ENCODE assay signal across 28 cellular contexts in the genomic region with DNA sequence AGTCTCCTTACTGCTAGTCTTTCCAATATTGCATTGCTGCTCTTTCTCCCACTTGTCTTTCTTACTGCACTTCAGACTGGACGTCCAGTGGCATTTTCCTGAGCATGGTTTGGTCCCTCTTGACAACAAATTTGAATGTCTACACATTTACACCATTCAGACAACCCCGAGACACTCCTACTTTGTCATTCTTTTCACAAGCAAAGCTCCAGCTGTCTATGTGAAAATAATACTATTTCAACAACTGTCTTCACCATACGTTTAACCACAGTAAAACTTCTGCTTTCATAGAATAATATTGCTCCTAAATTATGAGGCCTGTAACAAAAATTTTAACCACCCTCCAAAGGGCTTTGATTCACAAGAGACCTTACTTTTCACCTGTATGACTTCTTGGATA.
"Had no signal": no experiment of that assay in that cellular context is flagged by ENCODE, and none has a peak within 500 bp of the region (broad histone marks: within the 10 kb centered on the region; RNA-seq: fewer than 3 reads in every experiment).

No MANE protein-coding gene starts in this region.

- H3K4me1 ChIP-seq: esophagus squamous epithelium, right atrium auricular region, thyroid gland, upper lobe of left lung had no signal

- H3K27ac Mint-ChIP-seq: activated CD4-positive, alpha-beta memory T cell treated with anti-CD3 and anti-CD28 coated beads for 36 hours; activated CD4-positive, alpha-beta T cell treated with anti-CD3 and anti-CD28 coated beads, Interleukin-2, amount 10 ng/mL, durations not matched to agents 24 days and 14 days; activated naive CD4-positive, alpha-beta T cell treated with anti-CD3 and anti-CD28 coated beads, Interleukin-2, amount 50 U/mL, for 24 hours; activated T-cell treated with anti-CD3 and anti-CD28 coated beads, Interleukin-2, amount 50 U/mL, for 24 hours; activated T-helper 17 cell treated with anti-CD3 and anti-CD28 coated beads, Interleukin-2, amount 50 U/mL, for 72 hours; memory B cell; naive thymus-derived CD8-positive, alpha-beta T cell; stimulated activated naive B cell treated with anti-CD40 and anti-IgM and Interleukin-4, amounts not matched to agents 10 μg/mL and 1 μg/mL and 100 μg/mL, for 72 hours had no signal

- FAIRE-seq: colon, endometrium had no signal

- H3K27me3 Mint-ChIP-seq: activated CD4-positive, alpha-beta memory T cell treated with anti-CD3 and anti-CD28 coated beads for 36 hours; activated CD4-positive, alpha-beta T cell treated with anti-CD3 and anti-CD28 coated beads, Interleukin-2, amount 10 ng/mL, durations not matched to agents 24 days and 14 days; activated naive CD4-positive, alpha-beta T cell treated with anti-CD3 and anti-CD28 coated beads, Interleukin-2, amount 50 U/mL, for 24 hours; activated T-cell treated with anti-CD3 and anti-CD28 coated beads, Interleukin-2, amount 50 U/mL, for 24 hours; activated T-helper 17 cell treated with anti-CD3 and anti-CD28 coated beads, Interleukin-2, amount 50 U/mL, for 72 hours; memory B cell; naive thymus-derived CD8-positive, alpha-beta T cell; stimulated activated naive B cell treated with anti-CD40 and anti-IgM and Interleukin-4, amounts not matched to agents 10 μg/mL and 1 μg/mL and 100 μg/mL, for 72 hours had no signal

- H3K4me2 ChIP-seq: smooth muscle cell had no signal

- H3K4me1 Mint-ChIP-seq: activated CD4-positive, alpha-beta T cell treated with anti-CD3 and anti-CD28 coated beads, Interleukin-2, amount 10 ng/mL, durations not matched to agents 24 days and 14 days; activated naive CD4-positive, alpha-beta T cell treated with anti-CD3 and anti-CD28 coated beads, Interleukin-2, amount 50 U/mL, for 24 hours; memory B cell had no signal

- H3K27me3 ChIP-seq: esophagus squamous epithelium, heart right ventricle, right atrium auricular region, stomach, thyroid gland, upper lobe of left lung had no signal

- H3K36me3 Mint-ChIP-seq: activated naive CD4-positive, alpha-beta T cell treated with anti-CD3 and anti-CD28 coated beads, Interleukin-2, amount 50 U/mL, for 24 hours; naive thymus-derived CD8-positive, alpha-beta T cell had no signal

- DNase-seq: activated CD4-positive, alpha-beta memory T cell treated with anti-CD3 and anti-CD28 coated beads for 36 hours; activated CD4-positive, alpha-beta T cell treated with anti-CD3 and anti-CD28 coated beads, Interleukin-2, amount 10 ng/mL, durations not matched to agents 24 days and 14 days; activated CD4-positive, CD25-positive, alpha-beta regulatory T cell treated with anti-CD3 and anti-CD28 coated beads, Interleukin-2, amount 50 U/mL, for 72 hours; activated CD8-positive, alpha-beta memory T cell treated with anti-CD3 and anti-CD28 coated beads, Interleukin-2, amount 50 U/mL, for 48 hours; activated T-cell treated with anti-CD3 and anti-CD28 coated beads, Interleukin-2, amount 50 U/mL, for 24 hours; anterior cingulate cortex; dermis blood vessel endothelial cell; effector CD4-positive, alpha-beta T cell; esophagus squamous epithelium; foreskin melanocyte; heart right ventricle; naive thymus-derived CD8-positive, alpha-beta T cell; stimulated activated CD4-positive, alpha-beta T cell treated with anti-CD3 and anti-CD28 coated beads, Interleukin-15, amount 100 ng/mL, for 24 hours; stimulated activated CD4-positive, alpha-beta T cell treated with anti-CD3 and anti-CD28 coated beads, Interleukin-2, amount 100 ng/mL, for 24 hours; stimulated activated naive B cell treated with anti-CD40 and anti-IgM and Interleukin-4, amounts not matched to agents 10 μg/mL and 1 μg/mL and 100 μg/mL, for 72 hours; stomach; T-helper 9 cell; thyroid gland; WERI-Rb-1 had no signal

- H3K27ac ChIP-seq: epithelial cell of prostate, esophagus squamous epithelium, heart right ventricle, right atrium auricular region, stomach, thyroid gland, WERI-Rb-1 had no signal

- H3K36me3 ChIP-seq: esophagus squamous epithelium, heart right ventricle, right atrium auricular region, stomach, thyroid gland, upper lobe of left lung, WERI-Rb-1 had no signal

- H3K4me3 ChIP-seq: esophagus squamous epithelium, heart right ventricle, right atrium auricular region, smooth muscle cell, stomach, thyroid gland, upper lobe of left lung had no signal

- H3K9me3 ChIP-seq: esophagus squamous epithelium, heart right ventricle, right atrium auricular region, stomach, thyroid gland, upper lobe of left lung had no signal

- H3K9me3 Mint-ChIP-seq: activated CD4-positive, alpha-beta memory T cell treated with anti-CD3 and anti-CD28 coated beads for 36 hours; activated CD4-positive, alpha-beta T cell treated with anti-CD3 and anti-CD28 coated beads, Interleukin-2, amount 10 ng/mL, durations not matched to agents 24 days and 14 days; activated naive CD4-positive, alpha-beta T cell treated with anti-CD3 and anti-CD28 coated beads, Interleukin-2, amount 50 U/mL, for 24 hours; activated T-cell treated with anti-CD3 and anti-CD28 coated beads, Interleukin-2, amount 50 U/mL, for 24 hours; activated T-helper 17 cell treated with anti-CD3 and anti-CD28 coated beads, Interleukin-2, amount 50 U/mL, for 72 hours; memory B cell; naive thymus-derived CD8-positive, alpha-beta T cell; stimulated activated naive B cell treated with anti-CD40 and anti-IgM and Interleukin-4, amounts not matched to agents 10 μg/mL and 1 μg/mL and 100 μg/mL, for 72 hours had no signal

- H3K4me3 Mint-ChIP-seq: activated CD4-positive, alpha-beta memory T cell treated with anti-CD3 and anti-CD28 coated beads for 36 hours; activated CD4-positive, alpha-beta T cell treated with anti-CD3 and anti-CD28 coated beads, Interleukin-2, amount 10 ng/mL, durations not matched to agents 24 days and 14 days; activated naive CD4-positive, alpha-beta T cell treated with anti-CD3 and anti-CD28 coated beads, Interleukin-2, amount 50 U/mL, for 24 hours; activated T-cell treated with anti-CD3 and anti-CD28 coated beads, Interleukin-2, amount 50 U/mL, for 24 hours; activated T-helper 17 cell treated with anti-CD3 and anti-CD28 coated beads, Interleukin-2, amount 50 U/mL, for 72 hours; memory B cell; naive thymus-derived CD8-positive, alpha-beta T cell; stimulated activated naive B cell treated with anti-CD40 and anti-IgM and Interleukin-4, amounts not matched to agents 10 μg/mL and 1 μg/mL and 100 μg/mL, for 72 hours had no signal

- ATAC-seq: activated T-helper 17 cell treated with anti-CD3 and anti-CD28 coated beads, Interleukin-2, amount 50 U/mL, for 72 hours; heart right ventricle; naive thymus-derived CD8-positive, alpha-beta T cell; stimulated activated naive B cell treated with anti-CD40 and anti-IgM and Interleukin-4, amounts not matched to agents 10 μg/mL and 1 μg/mL and 100 μg/mL, for 72 hours had no signal
